In genomic region chr2:125037135-125037653, GRCh38 we compare ENCODE assay signal across 28 cellular contexts.
"Had no signal": no experiment of that assay in that cellular context is flagged by ENCODE, and none has a peak within 500 bp of the region (broad histone marks: within the 10 kb centered on the region; RNA-seq: fewer than 3 reads in every experiment).

No MANE protein-coding gene starts in this region.

- H3K9me3 ChIP-seq: adrenal gland, body of pancreas, colonic mucosa had no signal

- H3K36me3 ChIP-seq: adrenal gland, colonic mucosa, esophagus squamous epithelium, gastroesophageal sphincter, heart right ventricle had no signal

- ATAC-seq: activated CD4-positive, alpha-beta T cell treated with anti-CD3 and anti-CD28 coated beads for 36 hours; activated CD8-positive, alpha-beta memory T cell treated with anti-CD3 and anti-CD28 coated beads, Interleukin-2, amount 10 ng/mL, durations not matched to agents 7 days and 5 days; activated CD8-positive, alpha-beta T cell treated with anti-CD3 and anti-CD28 coated beads, Interleukin-2, amount 10 ng/mL, durations not matched to agents 7 days and 5 days; activated naive CD8-positive, alpha-beta T cell treated with anti-CD3 and anti-CD28 coated beads, Interleukin-2, amount 50 U/mL, for 24 hours; body of pancreas; gastroesophageal sphincter; heart right ventricle had no signal

- H3K27ac ChIP-seq: adrenal gland, body of pancreas, colonic mucosa, esophagus squamous epithelium, gastroesophageal sphincter, heart right ventricle had no signal

- DNase-seq: activated CD4-positive, alpha-beta memory T cell treated with anti-CD3 and anti-CD28 coated beads for 36 hours; activated CD4-positive, alpha-beta T cell treated with anti-CD3 and anti-CD28 coated beads for 36 hours; activated CD4-positive, alpha-beta T cell treated with anti-CD3 and anti-CD28 coated beads, Interleukin-2, amount 10 ng/mL, durations not matched to agents 24 days and 14 days; activated CD4-positive, CD25-positive, alpha-beta regulatory T cell; activated CD4-positive, CD25-positive, alpha-beta regulatory T cell treated with anti-CD3 and anti-CD28 coated beads, Interleukin-2, amount 50 U/mL, for 72 hours; activated CD8-positive, alpha-beta memory T cell treated with anti-CD3 and anti-CD28 coated beads, Interleukin-2, amount 10 ng/mL, durations not matched to agents 7 days and 5 days; activated CD8-positive, alpha-beta memory T cell treated with anti-CD3 and anti-CD28 coated beads, Interleukin-2, amount 50 U/mL, for 4 hours; activated CD8-positive, alpha-beta T cell treated with anti-CD3 and anti-CD28 coated beads, Interleukin-2, amount 10 ng/mL, durations not matched to agents 7 days and 5 days; activated effector memory CD4-positive, alpha-beta T cell treated with anti-CD3 and anti-CD28 coated beads, Interleukin-2, amount 50 U/mL, for 16 hours; activated naive CD4-positive, alpha-beta T cell treated with anti-CD3 and anti-CD28 coated beads for 36 hours; activated naive CD8-positive, alpha-beta T cell treated with anti-CD3 and anti-CD28 coated beads for 36 hours; activated naive CD8-positive, alpha-beta T cell treated with anti-CD3 and anti-CD28 coated beads, Interleukin-2, amount 50 U/mL, for 24 hours; activated T-cell treated with anti-CD3 and anti-CD28 coated beads, Interleukin-2, amount 50 U/mL, for 1 hour; activated T-cell treated with anti-CD3 and anti-CD28 coated beads, Interleukin-2, amount 50 U/mL, for 48 hours; adrenal gland; amygdala; body of pancreas; caudate nucleus; colonic mucosa; effector memory CD4-positive, alpha-beta T cell; endodermal cell; erythroblast; esophagus squamous epithelium; foreskin melanocyte; heart right ventricle; T-cell; T1000 had no signal

- H3K27me3 ChIP-seq: adrenal gland, body of pancreas, colonic mucosa, esophagus squamous epithelium, gastroesophageal sphincter, heart right ventricle had no signal

- H3K4me1 ChIP-seq: adrenal gland, body of pancreas, colonic mucosa, esophagus squamous epithelium, heart right ventricle had no signal

- H3K4me3 ChIP-seq: adrenal gland, body of pancreas, colonic mucosa, esophagus squamous epithelium, gastroesophageal sphincter, heart right ventricle had no signal
